22 cellular contexts compared by ENCODE assay signal in the genomic region with DNA sequence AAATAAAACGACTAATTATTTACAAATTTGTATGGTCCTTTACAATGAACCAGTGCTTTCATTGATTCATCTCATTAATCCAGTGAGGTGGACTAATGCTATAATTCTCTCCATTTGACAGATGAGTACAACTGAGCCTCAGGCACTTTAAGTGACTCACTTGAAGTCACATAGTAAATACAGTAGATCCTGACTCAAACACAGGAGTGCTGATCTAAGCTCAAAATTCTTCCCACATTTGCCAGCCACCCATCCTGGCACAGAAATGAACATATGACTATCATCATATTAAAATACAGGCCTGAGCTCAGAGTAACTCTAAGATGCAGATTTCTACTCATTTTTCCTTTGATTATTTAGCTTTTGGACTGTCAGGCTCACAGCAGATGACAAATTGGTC. TPM values are rescaled to one million over a fixed set of nuclear protein-coding genes. Genes with fewer than 3 reads are reported as not detected.
DNase-seq lines count a peak whose midpoint lies in the region; TF ChIP-seq lines count a peak whose summit lies in the region.
"Had no signal": no experiment of that assay in that cellular context is flagged by ENCODE, and none has a peak within 500 bp of the region (broad histone marks: within the 10 kb centered on the region; RNA-seq: fewer than 3 reads in every experiment).

No MANE protein-coding gene starts in this region.

- H3K27me3 Mint-ChIP-seq in CD8-positive, alpha-beta memory T cell: no peaks in the 10 kb centered on the region
- no peaks in the 10 kb centered on the region for H3K27me3 Mint-ChIP-seq in mesothelial cell of epicardium (ENCODE audit: low read depth)
- H3K27me3 Mint-ChIP-seq: activated naive CD4-positive, alpha-beta T cell treated with anti-CD3 and anti-CD28 coated beads, Interleukin-2, amount 10 ng/mL, durations not matched to agents 7 days and 5 days; dendritic cell treated with granulocyte-macrophage colony-stimulating factor and Interleukin-4, amounts not matched to agents 40 ng/mL and 50 ng/mL, for 4 days had no signal

- H3K9me3 ChIP-seq in MG63: no peaks in the 10 kb centered on the region
- no peaks in the 10 kb centered on the region for H3K9me3 ChIP-seq in CD8-positive, alpha-beta memory T cell (ENCODE audit: low read length)
- H3K9me3 ChIP-seq: body of pancreas, tibial nerve had no signal

- H3K4me3 ChIP-seq in MG63: no peak overlapping the region
- H3K4me3 ChIP-seq in CD8-positive, alpha-beta memory T cell (ENCODE audit: low read length): no peak overlapping the region
- H3K4me3 ChIP-seq: body of pancreas, tibial nerve had no signal

- peaks cover 0 to 11% (median 10%) of the 10 kb centered on the region in 3 donors for H3K36me3 Mint-ChIP-seq in CD8-positive, alpha-beta memory T cell
- H3K36me3 Mint-ChIP-seq in mesothelial cell of epicardium: no peaks in the 10 kb centered on the region

- H3K27ac ChIP-seq in CD8-positive, alpha-beta memory T cell (ENCODE audit: low read depth, low read length): no peak overlapping the region
- H3K27ac ChIP-seq: 22Rv1, body of pancreas, C4-2B, tibial nerve had no signal

- peaks cover 55 to 87% (median 77%) of the 10 kb centered on the region in 3 donors for H3K4me1 Mint-ChIP-seq in CD8-positive, alpha-beta memory T cell
- H3K4me1 Mint-ChIP-seq in mesothelial cell of epicardium: peaks cover 4% of the 10 kb centered on the region

- no peaks in the 10 kb centered on the region for H3K36me3 ChIP-seq in MG63
- no peaks in the 10 kb centered on the region for H3K36me3 ChIP-seq in CD8-positive, alpha-beta memory T cell (ENCODE audit: insufficient read depth, low read length)
- H3K36me3 ChIP-seq: tibial nerve had no signal

- H3K4me1 ChIP-seq in CD8-positive, alpha-beta memory T cell (ENCODE audit: insufficient read depth, low read length): peaks cover 4% of the 10 kb centered on the region
- H3K4me1 ChIP-seq: body of pancreas, tibial nerve had no signal

- no peak for TF ChIP-seq CTCF in mesothelial cell of epicardium (IDR thresholded peaks at IDR 0.05; ENCODE audit: unreplicated experiment)

- H3K9me3 Mint-ChIP-seq in CD8-positive, alpha-beta memory T cell: no peaks in the 10 kb centered on the region
- H3K9me3 Mint-ChIP-seq in mesothelial cell of epicardium: no peaks in the 10 kb centered on the region
- H3K9me3 Mint-ChIP-seq: activated naive CD4-positive, alpha-beta T cell treated with anti-CD3 and anti-CD28 coated beads, Interleukin-2, amount 10 ng/mL, durations not matched to agents 7 days and 5 days; dendritic cell treated with granulocyte-macrophage colony-stimulating factor and Interleukin-4, amounts not matched to agents 40 ng/mL and 50 ng/mL, for 4 days had no signal

- no peaks in the 10 kb centered on the region for H3K27me3 ChIP-seq in MG63
- H3K27me3 ChIP-seq in CD8-positive, alpha-beta memory T cell (ENCODE audit: insufficient read depth, low read length, poor library complexity, severe bottlenecking): no peaks in the 10 kb centered on the region
- H3K27me3 ChIP-seq: body of pancreas, tibial nerve had no signal

- POLR2A ChIA-PET in CD8-positive, alpha-beta memory T cell (lab: Charles Lee): no interaction called here

- CTCF ChIA-PET in CD8-positive, alpha-beta memory T cell (lab: Charles Lee): no interaction called here

- H3K4me3 Mint-ChIP-seq in CD8-positive, alpha-beta memory T cell: no peak overlapping the region
- H3K4me3 Mint-ChIP-seq in mesothelial cell of epicardium: no peak overlapping the region
- H3K4me3 Mint-ChIP-seq: activated naive CD4-positive, alpha-beta T cell treated with anti-CD3 and anti-CD28 coated beads, Interleukin-2, amount 10 ng/mL, durations not matched to agents 7 days and 5 days; dendritic cell treated with granulocyte-macrophage colony-stimulating factor and Interleukin-4, amounts not matched to agents 40 ng/mL and 50 ng/mL, for 4 days had no signal

- peak overlapping the region in 1 of 8 donors; percentile 5 for H3K27ac Mint-ChIP-seq in CD8-positive, alpha-beta memory T cell
- H3K27ac Mint-ChIP-seq in mesothelial cell of epicardium: no peak overlapping the region
- H3K27ac Mint-ChIP-seq: activated naive CD4-positive, alpha-beta T cell treated with anti-CD3 and anti-CD28 coated beads, Interleukin-2, amount 10 ng/mL, durations not matched to agents 7 days and 5 days; dendritic cell treated with granulocyte-macrophage colony-stimulating factor and Interleukin-4, amounts not matched to agents 40 ng/mL and 50 ng/mL, for 4 days had no signal

- DNase-seq in DMS53 (lab: John Stamatoyannopoulos, UW) (peak; percentile 10), DMS53 treated with DMSO at 0.1 percent for 48 hours (lab: John Stamatoyannopoulos, UW; ENCODE audit: unreplicated experiment) (no peak), MG63 (peak; percentile 14), dedifferentiated amniotic fluid mesenchymal stem cell (ENCODE audit: extremely low spot score) (peak; percentile 24), myocyte (ENCODE audit: low read depth) (peak; percentile 8), Kasumi-1 (lab: John Stamatoyannopoulos, UW) (no peak), mesothelial cell of epicardium (ENCODE audit: low spot score in 2 of 2, unreplicated experiment in 2 of 2) (no peak)
- DNase-seq in CD8-positive, alpha-beta memory T cell: no peak
- DNase-seq: activated CD4-positive, alpha-beta T cell treated with anti-CD3 and anti-CD28 coated beads for 4 hours; activated CD8-positive, alpha-beta memory T cell treated with anti-CD3 and anti-CD28 coated beads, Interleukin-2, amount 50 U/mL, for 48 hours; activated naive CD4-positive, alpha-beta T cell treated with anti-CD3 and anti-CD28 coated beads, Interleukin-2, amount 10 ng/mL, durations not matched to agents 7 days and 5 days; body of pancreas; DMS153; H7; islet precursor cell; NCI-H187; NCI-H446; stimulated activated naive CD4-positive, alpha-beta T cell had no signal

RNA-seq across cellular contexts. Expression of a gene that starts 30.6 kb away (rescaled TPM):
- total RNA-seq in MG63 (2014; rRNA removed; shearing (Covaris generic); ENCODE audit: low replicate concordance): 6.3 and 21.8 TPM in 2 replicates
- 7.5 and 16.2 TPM in 2 replicates for total RNA-seq in myocyte
- 2.5 TPM for polyA plus RNA-seq in myocyte (2012)
- 10 to 100 TPM; 34.0 to 35.1 TPM for total RNA-seq in CD8-positive, alpha-beta memory T cell
- polyA plus RNA-seq in CD8-positive, alpha-beta memory T cell: 30.3 TPM
- 4.3 to 5.9 TPM (median 4.4 TPM) in 3 replicates for total RNA-seq in mesothelial cell of epicardium

Comparison
In these comparisons a context has a peak if more than half of its experiments do, and no peak if none do; other contexts are left out.
1. DNase-seq: peak in DMS53 (single experiment), MG63 (single experiment), dedifferentiated amniotic fluid mesenchymal stem cell (single experiment) and myocyte (single experiment); none in DMS53 treated with DMSO at 0.1 percent for 48 hours (single experiment), CD8-positive, alpha-beta memory T cell (0 of 5), Kasumi-1 (0 of 2) and mesothelial cell of epicardium (0 of 2).